Comparison of ENCODE assay signal across 17 cellular contexts in the genomic region with DNA sequence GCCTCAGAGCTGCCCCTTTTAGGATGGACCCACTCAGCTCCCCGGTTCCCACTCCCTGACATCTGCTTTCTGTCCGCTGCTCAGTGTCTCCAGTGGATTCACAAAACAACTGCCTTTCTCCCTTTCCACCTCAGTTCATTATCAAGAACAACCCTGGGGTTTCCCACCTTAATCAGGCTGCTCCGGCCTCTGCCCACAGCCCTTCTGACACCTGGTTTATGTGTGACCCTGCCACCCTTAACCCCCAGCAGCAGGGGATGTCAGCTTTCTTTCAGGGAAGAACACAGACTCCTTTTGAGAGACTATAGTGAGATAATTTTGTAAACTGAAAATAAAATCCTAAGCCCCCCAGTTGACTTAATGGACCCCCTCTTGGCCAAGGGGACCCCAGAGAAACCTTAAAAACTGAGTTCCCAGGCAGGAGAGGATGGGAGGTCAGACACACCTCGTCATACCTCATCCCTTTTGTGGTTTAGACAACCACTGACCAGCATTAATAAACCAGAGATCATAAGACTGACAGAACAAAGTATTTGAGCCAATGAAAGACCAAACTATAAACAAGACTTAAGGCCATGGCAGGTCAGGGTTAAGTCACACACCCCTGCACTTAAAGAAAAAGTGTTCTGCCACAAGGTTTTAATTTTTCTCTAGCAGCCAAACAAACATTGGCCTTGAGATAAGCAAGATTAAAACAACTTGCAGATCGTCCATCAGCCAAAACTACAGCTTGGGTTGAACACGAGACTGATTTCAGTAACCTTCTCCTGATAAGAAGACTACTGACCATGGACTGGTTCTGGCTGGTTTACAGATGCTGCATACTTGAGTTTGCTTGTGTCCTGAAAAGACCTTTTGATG. TPM values are rescaled to one million over a fixed set of nuclear protein-coding genes. Genes with fewer than 3 reads are reported as not detected.
A peak's percentile ranks its signal among the peaks of the same experiment; 100 is the strongest.
DNase-seq lines count a peak whose midpoint lies in the region; ATAC-seq and TF ChIP-seq lines count a peak whose summit lies in the region.
"Had no signal": no experiment of that assay in that cellular context is flagged by ENCODE, and none has a peak within 500 bp of the region (broad histone marks: within the 10 kb centered on the region; RNA-seq: fewer than 3 reads in every experiment).

No MANE protein-coding gene starts in this region.

- H3K4me1 ChIP-seq in liver (ENCODE audit: control insufficient read depth in 4 of 4, insufficient read depth in 4 of 4, low read length in 3 of 4) (peaks cover 0 to 5% (median 0%) of the 10 kb centered on the region in 4 donors), right lobe of liver (no peaks in the 10 kb centered on the region), uterus (peaks cover 0 to 9% of the 10 kb centered on the region in 2 donors)
- peaks cover 0 to 11% of the 10 kb centered on the region in 2 donors for H3K4me1 ChIP-seq in naive thymus-derived CD4-positive, alpha-beta T cell (ENCODE audit: control insufficient read depth in 2 of 2, insufficient read depth in 2 of 2, low read length in 2 of 2)

- TF ChIP-seq CTCF in liver (IDR thresholded peaks at IDR 0.05; ENCODE audit: low read depth, low read length, missing input control) (no peak), right lobe of liver (IDR thresholded peaks at IDR 0.05) (no peak), choroid plexus epithelial cell (conservative IDR thresholded peaks at IDR 0.05; ENCODE audit: low read depth, low read length) (no peak), uterus (IDR thresholded peaks at IDR 0.05) (no peak), GM10248 (IDR thresholded peaks at IDR 0.05; ENCODE audit: control extremely low read depth, extremely low read depth, low read depth, missing control alignments) (no peak)

- peak overlapping the region in 1 of 10 donors; percentile 55 for H3K4me3 Mint-ChIP-seq in naive thymus-derived CD4-positive, alpha-beta T cell
- H3K4me3 Mint-ChIP-seq: activated naive CD8-positive, alpha-beta T cell; T-helper 1 cell treated with Interleukin-12 subunit alpha and Interleukin-12 subunit beta and Interleukin-4 antibody, amounts not matched to agents 30 μg/mL and 1 μg/mL, for 36 hours had no signal

- DNase-seq in right lobe of liver (no peak), choroid plexus epithelial cell (ENCODE audit: low read depth) (peak; percentile 84), uterus (no peak), NCI-H2107 treated with DMSO at 0.1 percent for 48 hours (lab: John Stamatoyannopoulos, UW; ENCODE audit: unreplicated experiment) (no peak), GM10248 (ENCODE audit: extremely low spot score) (no peak)
- no peak for DNase-seq in naive thymus-derived CD4-positive, alpha-beta T cell
- DNase-seq: activated CD4-positive, CD25-positive, alpha-beta regulatory T cell treated with anti-CD3 and anti-CD28 coated beads, Interleukin-2, amount 50 U/mL, for 72 hours; COR-L47; glutamatergic neuron; NCI-H2081 treated with DMSO at 0.1 percent for 48 hours; NCI-H82; stimulated activated CD4-positive, alpha-beta T cell treated with anti-CD3 and anti-CD28 coated beads, Interleukin-2, amount 100 ng/mL, for 24 hours had no signal

- intact Hi-C loops in right lobe of liver (cut with DNase I) (no loop called here), uterus (cut with DNase I; ENCODE audit: low total_unique reads) (no loop called here)
- intact Hi-C loops in naive thymus-derived CD4-positive, alpha-beta T cell (cut with micrococcal nuclease), result no loop called here

- POLR2A ChIA-PET in naive thymus-derived CD4-positive, alpha-beta T cell (lab: Charles Lee), result interaction anchor here (1.0 kb wide), 1 partner anchor 114 kb away, joined by 3 read pairs; no protein-coding TSS in a partner anchor
- POLR2A ChIA-PET in GM10248 (lab: Yijun Ruan, JAX), result no interaction called here

- WGBS in liver, result 74% methylated on average over 6 of the region's 6 CpGs
- WGBS in right lobe of liver (ENCODE audit: insufficient coverage, low coverage, low lambda C conversion rate, missing lambda C conversion rate), result 48% methylated on average over 4 of the region's 6 CpGs

- H3K27me3 ChIP-seq in liver (ENCODE audit: control insufficient read depth in 4 of 4, insufficient read depth in 4 of 4, low read length in 3 of 4) (no peaks in the 10 kb centered on the region), right lobe of liver (no peaks in the 10 kb centered on the region), uterus (no peaks in the 10 kb centered on the region)
- H3K27me3 ChIP-seq in naive thymus-derived CD4-positive, alpha-beta T cell (ENCODE audit: control insufficient read depth in 2 of 2, insufficient read depth in 2 of 2, low read length in 2 of 2), result no peaks in the 10 kb centered on the region

- peaks cover 0 to 2% (median 0%) of the 10 kb centered on the region in 5 donors for H3K36me3 Mint-ChIP-seq in naive thymus-derived CD4-positive, alpha-beta T cell
- H3K36me3 Mint-ChIP-seq: activated naive CD8-positive, alpha-beta T cell had no signal

- peak overlapping the region in 2 of 9 donors; percentile 21 to 64 for H3K27ac Mint-ChIP-seq in naive thymus-derived CD4-positive, alpha-beta T cell

- TF ChIP-seq RAD21 in liver (IDR thresholded peaks at IDR 0.05), result no peak

- no peaks in the 10 kb centered on the region for H3K9me3 ChIP-seq in liver (ENCODE audit: control insufficient read depth in 4 of 4, low read length in 3 of 4)
- H3K9me3 ChIP-seq in right lobe of liver, result no peaks in the 10 kb centered on the region
- no peaks in the 10 kb centered on the region for H3K9me3 ChIP-seq in naive thymus-derived CD4-positive, alpha-beta T cell (ENCODE audit: control insufficient read depth in 2 of 3, low read length in 3 of 3)
- no peaks in the 10 kb centered on the region for H3K9me3 ChIP-seq in uterus
- H3K9me3 ChIP-seq: thoracic aorta had no signal

- H3K27me3 Mint-ChIP-seq in naive thymus-derived CD4-positive, alpha-beta T cell, result no peaks in the 10 kb centered on the region
- H3K27me3 Mint-ChIP-seq: activated naive CD8-positive, alpha-beta T cell had no signal

- no peaks in the 10 kb centered on the region for H3K9me3 Mint-ChIP-seq in naive thymus-derived CD4-positive, alpha-beta T cell
- H3K9me3 Mint-ChIP-seq: T-helper 1 cell treated with Interleukin-12 subunit alpha and Interleukin-12 subunit beta and Interleukin-4 antibody, amounts not matched to agents 30 μg/mL and 1 μg/mL, for 36 hours had no signal

- H3K4me3 ChIP-seq in liver (ENCODE audit: low read depth in 1 of 3, low read length in 3 of 3) (no peak overlapping the region), right lobe of liver (no peak overlapping the region), choroid plexus epithelial cell (ENCODE audit: low read depth, low read length) (no peak overlapping the region), uterus (no peak overlapping the region)
- no peak overlapping the region for H3K4me3 ChIP-seq in naive thymus-derived CD4-positive, alpha-beta T cell (ENCODE audit: low read length)
- H3K4me3 ChIP-seq: thoracic aorta had no signal

- TF ChIP-seq POLR2A in right lobe of liver (IDR thresholded peaks at IDR 0.05) (no peak), uterus (IDR thresholded peaks at IDR 0.05) (no peak)

- H3K9ac ChIP-seq in liver (ENCODE audit: low read depth in 1 of 2, low read length in 2 of 2), result no peak overlapping the region

- H3K36me3 ChIP-seq in liver (ENCODE audit: control insufficient read depth in 4 of 4, insufficient read depth in 3 of 4, low read depth in 1 of 4, low read length in 3 of 4), result no peaks in the 10 kb centered on the region
- no peaks in the 10 kb centered on the region for H3K36me3 ChIP-seq in right lobe of liver
- H3K36me3 ChIP-seq in naive thymus-derived CD4-positive, alpha-beta T cell (ENCODE audit: control insufficient read depth in 2 of 3, insufficient read depth in 3 of 3, low read length in 3 of 3), result no peaks in the 10 kb centered on the region
- H3K36me3 ChIP-seq in uterus, result no peaks in the 10 kb centered on the region
- H3K36me3 ChIP-seq: thoracic aorta had no signal

- CTCF ChIA-PET in naive thymus-derived CD4-positive, alpha-beta T cell (lab: Charles Lee), result interaction anchor here (2.0 kb wide), 1 partner anchor 13 kb away, joined by 5 read pairs; no protein-coding TSS in a partner anchor
- CTCF ChIA-PET in GM10248 (lab: Yijun Ruan, JAX), result interaction anchor here (1.8 to 21.1 kb wide), 4 partner anchors 21 to 245 kb away, joined by 4 to 252 read pairs (median 5); no protein-coding TSS in a partner anchor

- peaks cover 22 to 58% (median 40%) of the 10 kb centered on the region in 7 donors for H3K4me1 Mint-ChIP-seq in naive thymus-derived CD4-positive, alpha-beta T cell

- no peak overlapping the region for H3K27ac ChIP-seq in liver (ENCODE audit: low read depth in 1 of 2, low read length in 2 of 2)
- H3K27ac ChIP-seq in right lobe of liver, result no peak overlapping the region
- no peak overlapping the region for H3K27ac ChIP-seq in naive thymus-derived CD4-positive, alpha-beta T cell (ENCODE audit: low read depth, low read length)
- peak overlapping the region; percentile 51 to 54 for H3K27ac ChIP-seq in uterus
- H3K27ac ChIP-seq: thoracic aorta had no signal

- no peak for ATAC-seq in right lobe of liver
- ATAC-seq in naive thymus-derived CD4-positive, alpha-beta T cell, result peak; percentile 49
- no peak for ATAC-seq in HG03135 (IDR thresholded peaks at IDR 0.05; ENCODE audit: unreplicated experiment)

TF ChIP-seq in liver, 16 proteins besides CTCF, POLR2A, EP300 and RAD21:
- TF ChIP-seq NR2F2 (IDR thresholded peaks at IDR 0.05) (peak; percentile 67), GABPA (IDR thresholded peaks at IDR 0.05 in 1 of 2, conservative IDR thresholded peaks at IDR 0.05 in 1 of 2) (no peak)

RNA-seq across cellular contexts. Expression of gene DDR1, which starts 42.4 kb away (rescaled TPM):
- total RNA-seq in liver (1 to 10 TPM; 4.0 to 5.3 TPM), right lobe of liver (1 to 10 TPM; 3.2 to 9.9 (median 5.0) TPM), uterus (10 to 100 TPM in 2 of 4 donors, 1 to 10 TPM in 2; 2.1 to 74.1 (median 30.3) TPM)
- 1 to 10 TPM; 1.2 to 4.8 TPM for polyA plus RNA-seq in liver
- total RNA-seq in naive thymus-derived CD4-positive, alpha-beta T cell, result 10 to 100 TPM; 13.7 to 23.8 (median 18.6) TPM
- 1 to 10 TPM; 1.8 to 8.6 TPM for polyA plus RNA-seq in naive thymus-derived CD4-positive, alpha-beta T cell

Comparison
In these comparisons a context has a peak if more than half of its experiments do, and no peak if none do; other contexts are left out.
1. H3K27ac ChIP-seq: peak in uterus (2 of 2); none in liver (0 of 2), right lobe of liver (0 of 3) and naive thymus-derived CD4-positive, alpha-beta T cell (single experiment).